In the genomic region with DNA sequence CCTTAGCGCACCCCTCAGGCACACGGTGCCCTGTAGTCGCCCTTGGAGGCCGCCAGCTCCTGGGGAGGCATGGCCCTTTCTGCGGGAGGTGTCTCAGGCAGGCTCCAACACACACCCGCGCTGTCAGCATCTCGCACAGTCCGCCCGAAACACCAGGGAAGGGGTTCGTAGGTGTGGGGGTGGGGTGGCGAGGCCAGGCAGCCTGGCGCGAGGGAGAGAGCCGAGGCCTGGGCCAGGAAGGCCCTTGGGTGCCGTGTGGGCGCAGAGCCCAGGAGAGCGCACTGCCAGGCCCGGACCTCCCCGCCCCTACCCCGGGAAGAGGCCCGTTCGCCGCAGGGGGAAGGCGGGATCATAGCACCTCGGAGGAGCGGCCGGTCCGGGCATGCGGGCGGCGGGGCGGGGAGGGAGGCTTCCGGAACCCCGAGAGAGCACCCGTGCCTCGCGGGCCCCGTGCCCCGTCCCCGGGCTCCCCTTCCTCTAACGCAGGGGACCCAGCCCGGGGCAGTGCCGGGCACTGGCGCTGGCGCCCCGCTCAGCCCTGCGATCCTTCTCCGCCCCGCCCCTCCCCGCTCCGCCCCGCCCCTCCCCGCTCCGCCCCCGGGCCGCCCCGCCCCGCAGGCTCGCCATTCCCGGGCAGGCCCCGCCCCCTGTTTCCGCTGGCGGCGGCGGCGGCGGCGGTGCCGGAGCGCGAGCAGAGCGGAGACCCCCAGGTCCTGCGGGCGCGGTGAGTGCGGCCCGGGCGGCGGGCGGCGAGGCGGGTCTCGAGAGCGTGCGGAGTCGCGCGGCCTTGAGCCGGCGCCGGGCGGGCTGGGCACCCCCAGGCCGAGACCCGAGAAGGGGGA, we compare ENCODE assay signal across 8 cellular contexts. TPM values are rescaled to one million over a fixed set of nuclear protein-coding genes. Genes with fewer than 3 reads are reported as not detected.
DNase-seq lines count a peak whose midpoint lies in the region; ATAC-seq and TF ChIP-seq lines count a peak whose summit lies in the region.

A gene with protein sequence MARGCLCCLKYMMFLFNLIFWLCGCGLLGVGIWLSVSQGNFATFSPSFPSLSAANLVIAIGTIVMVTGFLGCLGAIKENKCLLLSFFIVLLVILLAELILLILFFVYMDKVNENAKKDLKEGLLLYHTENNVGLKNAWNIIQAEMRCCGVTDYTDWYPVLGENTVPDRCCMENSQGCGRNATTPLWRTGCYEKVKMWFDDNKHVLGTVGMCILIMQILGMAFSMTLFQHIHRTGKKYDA (plus strand): TSS at position 650 of the 842 bp plus-strand sequence. CDS start 123,815 bp downstream, outside the sequence.

- no TSS peak for BruUV-seq in A673 (replicated peaks; lab: Mats Ljungman, UMichigan)

- no peaks in the 10 kb centered on the region for H3K27me3 ChIP-seq in A673 (replicated peaks; ENCODE audit: insufficient read depth, low read depth, low read length, poor library complexity)
- no peaks in the 10 kb centered on the region for H3K27me3 ChIP-seq in gastroesophageal sphincter

- POLR2A ChIA-PET in A673 (lab: Charles Lee; ENCODE audit: low non-redundant PET): no interaction called here

- CTCF ChIA-PET in A673 (lab: Charles Lee): no interaction called here

- no peak for TF ChIP-seq EP300 in gastroesophageal sphincter (IDR thresholded peaks at IDR 0.05)

- ATAC-seq in GM18907 (IDR thresholded peaks at IDR 0.05; ENCODE audit: unreplicated experiment) (peak; percentile 68), HG03442 (IDR thresholded peaks at IDR 0.05; ENCODE audit: unreplicated experiment) (peak; percentile 64), gastroesophageal sphincter (peak; percentile 93)

- no peaks in the 10 kb centered on the region for H3K36me3 ChIP-seq in A673 (ENCODE audit: insufficient read depth, low read length, poor library complexity, severe bottlenecking)
- H3K36me3 ChIP-seq in gastroesophageal sphincter: peaks cover 0 to 6% of the 10 kb centered on the region in 2 donors

- H3K4me1 ChIP-seq in A673 (ENCODE audit: insufficient read depth, low read length, poor library complexity, severe bottlenecking) (peaks cover 18% of the 10 kb centered on the region), gastroesophageal sphincter (peaks cover 0 to 48% (median 6%) of the 10 kb centered on the region in 3 donors)

- H3K27ac ChIP-seq in A673 (ENCODE audit: low read depth, low read length, poor library complexity, severe bottlenecking) (peak within 1 kb of the TSS; percentile 78), gastroesophageal sphincter (peak within 1 kb of the TSS; percentile 36 to 94 (median 92)), temporal lobe (ENCODE audit: low read depth, low read length) (peak within 1 kb of the TSS; percentile 44)

- no peak for TF ChIP-seq CTCF in A673 (conservative IDR thresholded peaks at IDR 0.05; ENCODE audit: low read depth, low read length)
- TF ChIP-seq CTCF in gastroesophageal sphincter (IDR thresholded peaks at IDR 0.05): no peak

- intact Hi-C loops in A673 (cut with micrococcal nuclease; ENCODE audit: unreplicated experiment): loop anchor here (2.0 kb wide), 1 partner anchor 124 kb away; no protein-coding TSS in a partner anchor

- DNase-seq in A673 (ENCODE audit: low spot score): peak; percentile 73
- DNase-seq in RPMI7951 (ENCODE audit: low read depth): peak; percentile 85
- peak; percentile 67 for DNase-seq in activated naive CD4-positive, alpha-beta T cell treated with Interleukin-2 at 50 U/mL for 16 hours
- DNase-seq in nucleus accumbens (lab: John Stamatoyannopoulos, UW): peak in 45 of 56 donors; percentile 3 to 78 (median 50)

- peak; percentile 39 to 57 for TF ChIP-seq POLR2A in gastroesophageal sphincter (IDR thresholded peaks at IDR 0.05)

- H3K9me3 ChIP-seq in A673 (ENCODE audit: low read depth, low read length, poor library complexity, severe bottlenecking) (no peaks in the 10 kb centered on the region), gastroesophageal sphincter (no peaks in the 10 kb centered on the region)

- H3K4me3 ChIP-seq in A673 (ENCODE audit: low read depth, low read length, poor library complexity, severe bottlenecking) (peak within 1 kb of the TSS; percentile 69), gastroesophageal sphincter (peak within 1 kb of the TSS; percentile 74 to 76)

- WGBS in gastroesophageal sphincter (ENCODE audit: low coverage in 1 of 2), 2 donors: 0 to 10% methylated on average over 2 to 3 of the region's 95 CpGs

RNA-seq across cellular contexts. Expression of the gene that starts here (rescaled TPM):
- total RNA-seq in A673 (2021) (35.5 and 41.9 TPM in 2 replicates), gastroesophageal sphincter (10 to 100 TPM; 19.5 to 30.2 (median 26.0) TPM), temporal lobe (16.2 TPM)
- 37.6 and 42.0 TPM in 2 replicates for total RNA-seq in RPMI7951 (2014; rRNA removed; shearing (Covaris generic))

Comparison
In these comparisons a context has a peak if more than half of its experiments do, and no peak if none do; other contexts are left out.
1. Peak in every context shown above with its lines: DNase-seq, ATAC-seq, H3K4me3 ChIP-seq and H3K27ac ChIP-seq.